30 cellular contexts compared by ENCODE assay signal in genomic region chrX:94365736-94366135, GRCh38.
"Had no signal": no experiment of that assay in that cellular context is flagged by ENCODE, and none has a peak within 500 bp of the region (broad histone marks: within the 10 kb centered on the region; RNA-seq: fewer than 3 reads in every experiment).

No MANE protein-coding gene starts in this region.

- H3K4me1 ChIP-seq: left lung, lower lobe of right lung, prostate gland, stomach, testis, thyroid gland, transverse colon, upper lobe of left lung, vagina had no signal

- H3K36me3 ChIP-seq: left lung, lower lobe of right lung, ovary, prostate gland, stomach, thyroid gland, transverse colon, upper lobe of left lung, vagina had no signal

- ATAC-seq: left colon; left lung; lower lobe of right lung; natural killer cell; right cardiac atrium; sciatic nerve; stimulated activated naive B cell treated with anti-CD40 and anti-IgM and Interleukin-4, amounts not matched to agents 10 μg/mL and 1 μg/mL and 100 μg/mL, for 72 hours; stimulated activated naive CD8-positive, alpha-beta T cell treated with anti-CD3 and anti-CD28 coated beads, Interleukin-15, Interleukin-2, amounts not matched to agents 100 U/mL and 50 U/mL, for 24 hours had no signal

- H3K27me3 ChIP-seq: hepatocyte, left lung, ovary, stomach, testis, thyroid gland, transverse colon, upper lobe of left lung, vagina had no signal

- H3K4me3 ChIP-seq: hepatocyte, left lung, lower lobe of right lung, ovary, prostate gland, skin epidermis, stomach, testis, thyroid gland, transverse colon, upper lobe of left lung, vagina had no signal

- DNase-seq: left colon; left lung; lower lobe of right lung; mammary epithelial cell; mesenchymal stem cell; naive B cell; natural killer cell; nephron progenitor cell; ovary; posterior cingulate gyrus; retina; right cardiac atrium; stimulated activated CD4-positive, alpha-beta T cell treated with anti-CD3 and anti-CD28 coated beads, Interleukin-12 subunit alpha, Interleukin-12 subunit beta, amount 100 ng/mL, for 4 hours; stimulated activated CD4-positive, alpha-beta T cell treated with anti-CD3 and anti-CD28 coated beads, Interleukin-15, amount 100 ng/mL, for 24 hours; stimulated activated CD4-positive, alpha-beta T cell treated with anti-CD3 and anti-CD28 coated beads, Interleukin-2, amount 100 ng/mL, for 24 hours; stimulated activated CD4-positive, alpha-beta T cell treated with anti-CD3 and anti-CD28 coated beads, Interleukin-4, amount 100 ng/mL, for 1 hour; stimulated activated naive B cell treated with anti-CD40 and anti-IgM and Interleukin-4, amounts not matched to agents 10 μg/mL and 1 μg/mL and 100 μg/mL, for 72 hours; stimulated activated naive CD8-positive, alpha-beta T cell treated with anti-CD3 and anti-CD28 coated beads, Interleukin-15, Interleukin-2, amounts not matched to agents 100 U/mL and 50 U/mL, for 24 hours; stomach; testis; thyroid gland; transverse colon; upper lobe of left lung had no signal

- H3K36me3 Mint-ChIP-seq: mesothelial cell of epicardium; naive B cell; natural killer cell; stimulated activated naive B cell treated with anti-CD40 and anti-IgM and Interleukin-4, amounts not matched to agents 10 μg/mL and 1 μg/mL and 100 μg/mL, for 72 hours had no signal

- H3K9me3 ChIP-seq: left lung, lower lobe of right lung, ovary, prostate gland, testis, thyroid gland, transverse colon, upper lobe of left lung, vagina had no signal

- FAIRE-seq: keratinocyte had no signal

- H3K4me1 Mint-ChIP-seq: mesothelial cell of epicardium; naive B cell; natural killer cell; nephron progenitor cell; stimulated activated naive B cell treated with anti-CD40 and anti-IgM and Interleukin-4, amounts not matched to agents 10 μg/mL and 1 μg/mL and 100 μg/mL, for 72 hours had no signal

- H3K27ac Mint-ChIP-seq: mesothelial cell of epicardium; naive B cell; natural killer cell; nephron progenitor cell; stimulated activated naive B cell treated with anti-CD40 and anti-IgM and Interleukin-4, amounts not matched to agents 10 μg/mL and 1 μg/mL and 100 μg/mL, for 72 hours had no signal

- H3K4me2 ChIP-seq: hepatocyte had no signal

- H3K27me3 Mint-ChIP-seq: naive B cell; stimulated activated naive B cell treated with anti-CD40 and anti-IgM and Interleukin-4, amounts not matched to agents 10 μg/mL and 1 μg/mL and 100 μg/mL, for 72 hours had no signal

- H3K79me2 ChIP-seq: hepatocyte had no signal

- H2AFZ ChIP-seq: hepatocyte had no signal

- H3K27ac ChIP-seq: hepatocyte, left lung, lower lobe of right lung, ovary, prostate gland, skin epidermis, stomach, testis, thyroid gland, transverse colon, upper lobe of left lung, vagina had no signal

- H3K9me3 Mint-ChIP-seq: nephron progenitor cell had no signal

- H3K4me3 Mint-ChIP-seq: mesothelial cell of epicardium; naive B cell; natural killer cell; nephron progenitor cell; stimulated activated naive B cell treated with anti-CD40 and anti-IgM and Interleukin-4, amounts not matched to agents 10 μg/mL and 1 μg/mL and 100 μg/mL, for 72 hours had no signal
